ENCODE assay signal across 14 cellular contexts in the genomic region with DNA sequence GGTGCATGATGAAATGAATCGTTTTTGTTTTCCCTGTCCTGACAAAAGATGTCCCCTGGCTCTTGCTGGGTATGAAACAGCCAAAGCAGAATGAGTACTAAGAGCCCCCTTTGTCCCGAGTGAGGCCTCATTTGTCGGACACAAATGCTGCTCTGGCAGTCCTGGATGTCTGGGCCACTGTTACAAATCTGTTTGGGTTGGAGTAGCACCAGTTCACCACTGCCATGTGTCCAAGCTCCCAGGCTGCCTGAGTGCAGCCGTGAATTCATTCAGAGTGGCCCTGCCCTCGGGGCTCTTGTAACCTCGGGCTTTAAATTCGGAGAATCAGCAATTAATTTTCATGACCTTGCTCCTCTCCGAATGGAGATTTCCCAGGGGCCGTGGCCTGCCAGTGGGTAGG.
"Had no signal": no experiment of that assay in that cellular context is flagged by ENCODE, and none has a peak within 500 bp of the region (broad histone marks: within the 10 kb centered on the region; RNA-seq: fewer than 3 reads in every experiment).

No MANE protein-coding gene starts in this region.

- H3K4me3 ChIP-seq: smooth muscle cell had no signal

- ATAC-seq: activated CD8-positive, alpha-beta memory T cell treated with anti-CD3 and anti-CD28 coated beads, Interleukin-2, amount 10 ng/mL, durations not matched to agents 7 days and 5 days; activated T-cell treated with anti-CD3 and anti-CD28 coated beads, Interleukin-2, amount 50 U/mL, for 4 hours; left lobe of liver; natural killer cell treated with Interleukin-12 subunit alpha and Interleukin-12 subunit beta and Interleukin-15 and Interleukin-18, amount 100 ng/mL, for 72 hours; stimulated activated memory B cell treated with anti-CD40 and anti-IgM and Interleukin-4, amounts not matched to agents 10 μg/mL and 1 μg/mL and 100 μg/mL, for 72 hours had no signal

- H3K4me2 ChIP-seq: smooth muscle cell had no signal

- FAIRE-seq: astrocyte had no signal

- DNase-seq: activated CD4-positive, alpha-beta T cell treated with anti-CD3 and anti-CD28 coated beads for 1 hour; activated CD4-positive, alpha-beta T cell treated with anti-CD3 and anti-CD28 coated beads, Interleukin-2, amount 50 U/mL, for 48 hours; activated CD8-positive, alpha-beta memory T cell treated with anti-CD3 and anti-CD28 coated beads, Interleukin-2, amount 10 ng/mL, durations not matched to agents 7 days and 5 days; activated gamma-delta T cell; activated naive CD8-positive, alpha-beta T cell treated with anti-CD3 and anti-CD28 coated beads for 36 hours; activated T-cell treated with anti-CD3 and anti-CD28 coated beads, Interleukin-2, amount 50 U/mL, for 4 hours; dermis blood vessel endothelial cell; erythroblast; T1000 had no signal
